Comparison of ENCODE assay signal across 18 cellular contexts in the genomic region with DNA sequence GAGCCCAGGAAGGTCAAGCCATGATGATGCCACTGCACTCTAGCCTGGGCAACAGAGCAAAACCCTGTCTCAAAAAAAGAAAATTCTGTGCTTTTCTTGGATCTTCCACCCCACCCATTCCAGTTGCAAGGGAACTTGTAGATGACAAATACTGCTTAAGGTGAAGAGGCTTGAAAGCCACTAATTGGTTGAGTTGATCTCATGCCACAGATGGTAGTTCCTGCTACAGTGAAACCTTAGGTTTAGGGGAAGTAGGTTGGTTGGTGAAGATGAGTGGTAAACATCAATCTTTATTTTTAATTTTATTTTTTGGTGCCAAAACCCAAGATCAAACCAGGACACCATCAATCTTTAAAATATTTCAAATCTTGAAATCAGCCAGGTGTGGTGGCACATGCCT. TPM values are rescaled to one million over a fixed set of nuclear protein-coding genes. Genes with fewer than 3 reads are reported as not detected.
DNase-seq lines count a peak whose midpoint lies in the region; TF ChIP-seq lines count a peak whose summit lies in the region.
"Had no signal": no experiment of that assay in that cellular context is flagged by ENCODE, and none has a peak within 500 bp of the region (broad histone marks: within the 10 kb centered on the region; RNA-seq: fewer than 3 reads in every experiment).

No MANE protein-coding gene starts in this region.

- no peak overlapping the region for H3K14ac ChIP-seq in H9 (ENCODE audit: insufficient read depth, low read length)

- H3K56ac ChIP-seq in H9 (ENCODE audit: insufficient read length, low read depth, low read length), result no peak overlapping the region

- H2BK12ac ChIP-seq in H9 (ENCODE audit: insufficient read length, low read depth, low read length), result no peak overlapping the region

- no peaks in the 10 kb centered on the region for H3K27me3 ChIP-seq in BLaER1 treated with 17β-estradiol and CSF1 and Interleukin-3, amounts not matched to agents 10 nM and 100 nM
- no peaks in the 10 kb centered on the region for H3K27me3 ChIP-seq in H9 (ENCODE audit: insufficient read depth, low read length)
- H3K27me3 ChIP-seq: brain microvascular endothelial cell had no signal

- H2AK5ac ChIP-seq in H9 (ENCODE audit: insufficient read length, low read length), result no peak overlapping the region

- peak overlapping the region; percentile 43 to 98 (median 88); a peak in 21 of 22 replicates for H3K4me2 ChIP-seq in BLaER1 treated with 17β-estradiol and CSF1 and Interleukin-3, amounts not matched to agents 10 nM and 100 nM
- no peak overlapping the region for H3K4me2 ChIP-seq in H9 (ENCODE audit: insufficient read depth, insufficient read length, low read length)

- H2BK15ac ChIP-seq in H9 (ENCODE audit: low read depth, low read length), result no peak overlapping the region

- peak overlapping the region; percentile 13 for H3K27ac Mint-ChIP-seq in activated naive CD8-positive, alpha-beta T cell
- H3K27ac Mint-ChIP-seq in H9, result no peak overlapping the region

- H3K4me1 Mint-ChIP-seq in activated naive CD8-positive, alpha-beta T cell (ENCODE audit: low read depth), result peaks cover 57% of the 10 kb centered on the region
- peaks cover 11 to 18% of the 10 kb centered on the region in 2 experiments for H3K4me1 Mint-ChIP-seq in H9

- peaks cover 51 to 57% (median 53%) of the 10 kb centered on the region in 10 experiments for H3K4me1 ChIP-seq in BLaER1 treated with 17β-estradiol and CSF1 and Interleukin-3, amounts not matched to agents 10 nM and 100 nM
- H3K4me1 ChIP-seq in H9 (ENCODE audit: insufficient read depth, low read length), result no peaks in the 10 kb centered on the region

- H3K18ac ChIP-seq in H9 (ENCODE audit: insufficient read length, low read depth, low read length), result no peak overlapping the region

- no peaks in the 10 kb centered on the region for H3K27me3 Mint-ChIP-seq in activated naive CD8-positive, alpha-beta T cell
- peaks cover 3% of the 10 kb centered on the region for H3K27me3 Mint-ChIP-seq in H9 (ENCODE audit: low read depth)

- no peak for TF ChIP-seq CTCF in GM12865 (IDR thresholded peaks at IDR 0.05; ENCODE audit: insufficient read depth, low read depth, low read length, missing control alignments)
- TF ChIP-seq CTCF in H9 (conservative IDR thresholded peaks at IDR 0.05), result no peak

- no peak overlapping the region for H2BK20ac ChIP-seq in H9 (ENCODE audit: low read depth, low read length, poor library complexity, severe bottlenecking)

- H4K5ac ChIP-seq in H9 (ENCODE audit: insufficient read length, low read depth, low read length), result no peak overlapping the region

- H3T11ph ChIP-seq in H9 (ENCODE audit: low read length), result no peak overlapping the region

- no peaks in the 10 kb centered on the region for H3K9me3 ChIP-seq in BLaER1 treated with 17β-estradiol and CSF1 and Interleukin-3, amounts not matched to agents 10 nM and 100 nM (replicated peaks in 1 of 11)
- H3K9me3 ChIP-seq in H9 (ENCODE audit: control insufficient read depth, low read depth, low read length), result no peaks in the 10 kb centered on the region

- no peak overlapping the region for H3K9ac ChIP-seq in BLaER1 treated with 17β-estradiol and CSF1 and Interleukin-3, amounts not matched to agents 10 nM and 100 nM
- H3K9ac ChIP-seq in H9 (ENCODE audit: extremely low read depth, insufficient read length, low read length), result no peak overlapping the region

- no peak overlapping the region for H2BK120ac ChIP-seq in H9 (ENCODE audit: low read depth, low read length, poor library complexity, severe bottlenecking)

- no peaks in the 10 kb centered on the region for H3K79me1 ChIP-seq in H9 (ENCODE audit: insufficient read depth, low read depth, low read length, poor library complexity, severe bottlenecking)

- H2AFZ ChIP-seq in H9 (ENCODE audit: low read length), result no peak overlapping the region

- no peak overlapping the region for H2BK5ac ChIP-seq in H9 (ENCODE audit: insufficient read length, low read length)

- peaks cover 13 to 18% (median 16%) of the 10 kb centered on the region in 11 experiments for H4K20me1 ChIP-seq in BLaER1 treated with 17β-estradiol and CSF1 and Interleukin-3, amounts not matched to agents 10 nM and 100 nM
- no peaks in the 10 kb centered on the region for H4K20me1 ChIP-seq in H9 (ENCODE audit: control insufficient read depth, insufficient read depth, insufficient read length)

- H3K23me2 ChIP-seq in H9 (ENCODE audit: insufficient read length, low read depth, low read length, poor library complexity, severe bottlenecking), result peaks cover 4% of the 10 kb centered on the region

- no peak overlapping the region for H3K4me3 ChIP-seq in BLaER1 treated with 17β-estradiol and CSF1 and Interleukin-3, amounts not matched to agents 10 nM and 100 nM
- H3K4me3 ChIP-seq in GM12865 (ENCODE audit: low read depth, low read length), result no peak overlapping the region
- H3K4me3 ChIP-seq: lung had no signal

- peaks cover 2% of the 10 kb centered on the region for H3K36me3 Mint-ChIP-seq in activated naive CD8-positive, alpha-beta T cell
- peaks cover 5 to 9% (median 7%) of the 10 kb centered on the region in 3 experiments; a peak in 5 of 7 replicates for H3K36me3 Mint-ChIP-seq in H9 (ENCODE audit: insufficient read depth in 1 of 3, low read depth in 3 of 3)
- H3K36me3 Mint-ChIP-seq: immature natural killer cell had no signal

- H3K79me2 ChIP-seq in H9 (ENCODE audit: insufficient read depth, low read length), result peaks cover 14% of the 10 kb centered on the region; the same call in 1 of the 2 replicates

- H3K27ac ChIP-seq in BLaER1 treated with 17β-estradiol and CSF1 and Interleukin-3, amounts not matched to agents 10 nM and 100 nM, result peak overlapping the region in 3 of 11 experiments; percentile 43 to 58 (median 49); a peak in 7 of 22 replicates
- no peak overlapping the region for H3K27ac ChIP-seq in H9 (ENCODE audit: insufficient read length, low read depth, low read length)
- H3K27ac ChIP-seq: brain microvascular endothelial cell, VCaP had no signal

- no peaks in the 10 kb centered on the region for H3K9me3 Mint-ChIP-seq in activated naive CD8-positive, alpha-beta T cell (ENCODE audit: low read depth)
- no peaks in the 10 kb centered on the region; a peak in 2 of 5 replicates for H3K9me3 Mint-ChIP-seq in H9
- H3K9me3 Mint-ChIP-seq: nephron had no signal

- H4K91ac ChIP-seq in H9 (ENCODE audit: insufficient read length, low read depth, low read length), result no peak overlapping the region

- no peak overlapping the region for H4K8ac ChIP-seq in H9 (replicated peaks; ENCODE audit: insufficient read length, low read depth, low read length)

- no peaks in the 10 kb centered on the region; a peak in 1 of 22 replicates for H3K36me3 ChIP-seq in BLaER1 treated with 17β-estradiol and CSF1 and Interleukin-3, amounts not matched to agents 10 nM and 100 nM

- H3K4me3 Mint-ChIP-seq in activated naive CD8-positive, alpha-beta T cell, result no peak overlapping the region
- no peak overlapping the region for H3K4me3 Mint-ChIP-seq in H9

- DNase-seq in GM12865 (ENCODE audit: low read depth) (peak; percentile 66), NAMALWA (ENCODE audit: low spot score) (peak; percentile 82), H4 (ENCODE audit: low spot score) (no peak), HT-29 (ENCODE audit: low spot score) (no peak), H9 (no peak), RKO (ENCODE audit: low spot score) (no peak)
- DNase-seq: brain microvascular endothelial cell; dermis blood vessel endothelial cell; immature natural killer cell; KG1; NCI-H1436 treated with DMSO at 0.1 percent for 48 hours; NCI-H226; stimulated activated CD4-positive, alpha-beta T cell treated with anti-CD3 and anti-CD28 coated beads, Interleukin-12 subunit alpha, Interleukin-12 subunit beta, amount 100 ng/mL, for 4 hours had no signal

- no peak overlapping the region for H3K4ac ChIP-seq in H9 (ENCODE audit: low read depth, low read length)

- H3K23ac ChIP-seq in H9 (ENCODE audit: insufficient read length, low read depth, low read length), result no peak overlapping the region

RNA-seq across cellular contexts. Expression of gene GDI2, which starts 2.9 kb away (rescaled TPM):
- total RNA-seq in H4 (2014; rRNA removed; shearing (Covaris generic)), result 241 and 283 TPM in 2 replicates
- 185 and 211 TPM in 2 replicates for total RNA-seq in HT-29 (2014; rRNA removed; shearing (Covaris generic))
- total RNA-seq in H9 (2021), result 351 and 355 TPM in 2 replicates

Comparison
In these comparisons a context has a peak if more than half of its experiments do, and no peak if none do; other contexts are left out.
1. DNase-seq: peak in GM12865 (single experiment) and NAMALWA (single experiment); none in H4 (single experiment), HT-29 (single experiment), H9 (single experiment) and RKO (single experiment).